8 cellular contexts compared by ENCODE assay signal in genomic region chr17:64736804-64737492, GRCh38.
DNase-seq lines count a peak whose midpoint lies in the region; ATAC-seq and TF ChIP-seq lines count a peak whose summit lies in the region.

No MANE protein-coding gene starts in this region.

- H3K4me3 ChIP-seq in SJCRH30 (no peak overlapping the region), adrenal gland (no peak overlapping the region)

- no peak for TF ChIP-seq POLR2A in adrenal gland (IDR thresholded peaks at IDR 0.05)

- DNase-seq in SJCRH30 (peak; percentile 33 to 52), adrenal gland (peak; percentile 43 to 78 (median 60)), left lobe of liver (ENCODE audit: low spot score) (no peak)
- DNase-seq in stimulated activated naive CD4-positive, alpha-beta T cell (lab: John Stamatoyannopoulos, UW), result peak in 5 of 6 experiments; percentile 10 to 60 (median 29)

- H3K9me3 ChIP-seq in SJCRH30 (replicated peaks) (no peaks in the 10 kb centered on the region), adrenal gland (replicated peaks in 1 of 3) (no peaks in the 10 kb centered on the region)

- peak; percentile 77 for TF ChIP-seq CTCF in 22Rv1 (IDR thresholded peaks at IDR 0.05)
- peak; percentile 40; the same call in 1 of the 2 replicates for TF ChIP-seq CTCF in GM12874 (IDR thresholded peaks at IDR 0.05; ENCODE audit: insufficient read depth, low read depth, low read length)
- peak; percentile 49 to 72 (median 64) for TF ChIP-seq CTCF in adrenal gland (IDR thresholded peaks at IDR 0.05)

- H3K36me3 ChIP-seq in SJCRH30 (no peaks in the 10 kb centered on the region), adrenal gland (replicated peaks in 1 of 2) (no peaks in the 10 kb centered on the region)

- no peaks in the 10 kb centered on the region for H3K27me3 ChIP-seq in SJCRH30
- H3K27me3 ChIP-seq in adrenal gland, result no peaks in the 10 kb centered on the region

- WGBS in adrenal gland, 4 donors, result 45 to 54% (median 49%) methylated on average over 8 of the region's 8 CpGs

- H3K27ac ChIP-seq in 22Rv1 (no peak overlapping the region), SJCRH30 (no peak overlapping the region), adrenal gland (no peak overlapping the region)

- H3K4me1 ChIP-seq in SJCRH30 (peaks cover 14% of the 10 kb centered on the region), adrenal gland (replicated peaks in 1 of 2) (peaks cover 4 to 23% of the 10 kb centered on the region in 2 donors)

- intact Hi-C loops in adrenal gland (cut with DNase I), result no loop called here

- ATAC-seq in left lobe of liver (peak; percentile 85), GM18511 (IDR thresholded peaks at IDR 0.05; ENCODE audit: unreplicated experiment) (no peak), HG02970 (IDR thresholded peaks at IDR 0.05; ENCODE audit: low FRiP score, unreplicated experiment) (no peak)
